In the genomic region with DNA sequence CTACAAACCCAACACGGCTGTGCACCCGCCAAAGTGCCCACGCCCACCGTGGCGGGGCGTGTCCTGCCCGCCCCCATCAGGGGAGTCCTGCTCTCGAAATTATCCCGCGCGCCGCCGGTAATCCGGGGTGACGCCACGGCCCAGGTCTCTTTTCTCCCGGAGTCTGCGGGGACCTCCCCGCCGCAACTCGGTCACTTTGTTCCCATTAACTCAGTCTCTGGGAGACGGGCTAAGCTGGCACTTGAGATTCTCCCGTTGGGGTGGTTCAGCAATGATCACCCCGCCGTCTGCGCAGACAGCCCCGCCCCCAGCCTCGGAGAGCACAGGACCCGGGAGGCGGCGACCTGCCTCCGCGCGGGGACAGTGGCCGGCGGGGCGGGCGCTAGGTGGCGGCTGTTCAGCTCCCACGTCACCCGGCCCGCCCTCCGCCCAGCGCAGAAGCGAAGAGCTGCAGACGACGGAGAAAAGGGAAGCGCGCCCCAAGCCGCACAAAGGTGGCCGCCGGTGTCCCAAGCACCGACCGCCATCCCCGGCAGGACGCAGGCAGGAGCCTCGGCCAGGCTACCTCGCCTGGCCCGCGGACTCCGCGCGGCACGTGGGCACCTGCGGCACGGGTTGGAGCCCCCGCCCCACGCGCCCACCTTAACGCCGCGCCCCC, we compare ENCODE assay signal across 8 cellular contexts. TPM values are rescaled to one million over a fixed set of nuclear protein-coding genes. Genes with fewer than 3 reads are reported as not detected.
A peak's percentile ranks its signal among the peaks of the same experiment; 100 is the strongest.
DNase-seq lines count a peak whose midpoint lies in the region; ATAC-seq lines count a peak whose summit lies in the region.

No MANE protein-coding gene starts in this region.

- peak; percentile 48 for DNase-seq in Jurkat, Clone E6-1 (ENCODE audit: low read depth, low spot score)
- DNase-seq in SJSA1 (ENCODE audit: low read depth in 1 of 2, low spot score in 2 of 2) (peak; percentile 44 to 68), cardiac septum (ENCODE audit: low spot score) (peak; percentile 97), posterior cingulate gyrus (peak; percentile 38 to 94 (median 66))
- DNase-seq in activated naive CD4-positive, alpha-beta T cell (lab: John Stamatoyannopoulos, UW), result peak; percentile 46 to 89 (median 71)

- intact Hi-C loops in cardiac septum (cut with DNase I) (no loop called here), posterior cingulate gyrus (cut with DNase I) (no loop called here)

- WGBS in urinary bladder, result under 1% methylated on average over 72 of the region's 72 CpGs

- no peaks in the 10 kb centered on the region for H3K36me3 ChIP-seq in ES-I3 (ENCODE audit: insufficient read depth, low read length)
- no peaks in the 10 kb centered on the region for H3K36me3 ChIP-seq in SJSA1
- no peaks in the 10 kb centered on the region for H3K36me3 ChIP-seq in urinary bladder (ENCODE audit: insufficient read depth)

- peaks cover 55% of the 10 kb centered on the region for H3K27me3 ChIP-seq in SJSA1 (replicated peaks)

- H3K9ac ChIP-seq in ES-I3 (ENCODE audit: low read depth, low read length), result peak overlapping the region; percentile 75; the same call in 1 of the 2 replicates

- H3K4me1 ChIP-seq in ES-I3 (ENCODE audit: insufficient read depth, low read length), result peaks cover 5% of the 10 kb centered on the region; the same call in 1 of the 2 replicates
- peaks cover 12% of the 10 kb centered on the region for H3K4me1 ChIP-seq in SJSA1 (replicated peaks)
- H3K4me1 ChIP-seq in urinary bladder (ENCODE audit: insufficient read depth), result no peaks in the 10 kb centered on the region

- peak; percentile 82 for ATAC-seq in GM21723 (IDR thresholded peaks at IDR 0.05; ENCODE audit: unreplicated experiment)

- peak overlapping the region; percentile 64 for H3K4me3 ChIP-seq in Jurkat, Clone E6-1 (ENCODE audit: low read length)
- H3K4me3 ChIP-seq in SJSA1, result peak overlapping the region; percentile 48
- peak overlapping the region; percentile 60 for H3K4me3 ChIP-seq in urinary bladder (ENCODE audit: low read depth, low read length)

- no peak overlapping the region for H3K27ac ChIP-seq in SJSA1
- H3K27ac ChIP-seq in urinary bladder (ENCODE audit: low read depth), result peak overlapping the region; percentile 54

- H3K9me3 ChIP-seq in ES-I3 (ENCODE audit: control insufficient read depth, insufficient read depth, low read length) (no peaks in the 10 kb centered on the region), SJSA1 (replicated peaks) (no peaks in the 10 kb centered on the region)

RNA-seq across cellular contexts. Expression of gene SF3B5, which starts 31.5 kb away (rescaled TPM):
- polyA plus RNA-seq in Jurkat, Clone E6-1 (2012; ENCODE audit: insufficient read depth, insufficient read length), result 195 TPM
- 150 and 199 TPM in 2 replicates for total RNA-seq in SJSA1 (2014; rRNA removed; shearing (Covaris generic))
- total RNA-seq in cardiac septum (96.3 TPM), urinary bladder (58.6 TPM)
- polyA plus RNA-seq in urinary bladder, result 181 TPM

RNA-seq across cellular contexts. Expression of gene PLAGL1, which starts 55.8 kb away (rescaled TPM):
- polyA plus RNA-seq in Jurkat, Clone E6-1 (2012; ENCODE audit: insufficient read depth, insufficient read length), result 11.6 TPM
- total RNA-seq in SJSA1 (2014; rRNA removed; shearing (Covaris generic)), result 3.4 and 7.2 TPM in 2 replicates
- total RNA-seq in cardiac septum (13.0 TPM), urinary bladder (131 TPM)
- 43.2 TPM for polyA plus RNA-seq in urinary bladder
